In genomic region chr17:77155125-77155524, GRCh38 we compare ENCODE assay signal across 1 cellular context.
TF ChIP-seq lines count a peak whose summit lies in the region.

No MANE protein-coding gene starts in this region.

TF ChIP-seq in WTC11, 78 proteins besides CTCF, POLR2A, EP300 and RAD21 (continued from another document):
- TF ChIP-seq, protein P1, sequence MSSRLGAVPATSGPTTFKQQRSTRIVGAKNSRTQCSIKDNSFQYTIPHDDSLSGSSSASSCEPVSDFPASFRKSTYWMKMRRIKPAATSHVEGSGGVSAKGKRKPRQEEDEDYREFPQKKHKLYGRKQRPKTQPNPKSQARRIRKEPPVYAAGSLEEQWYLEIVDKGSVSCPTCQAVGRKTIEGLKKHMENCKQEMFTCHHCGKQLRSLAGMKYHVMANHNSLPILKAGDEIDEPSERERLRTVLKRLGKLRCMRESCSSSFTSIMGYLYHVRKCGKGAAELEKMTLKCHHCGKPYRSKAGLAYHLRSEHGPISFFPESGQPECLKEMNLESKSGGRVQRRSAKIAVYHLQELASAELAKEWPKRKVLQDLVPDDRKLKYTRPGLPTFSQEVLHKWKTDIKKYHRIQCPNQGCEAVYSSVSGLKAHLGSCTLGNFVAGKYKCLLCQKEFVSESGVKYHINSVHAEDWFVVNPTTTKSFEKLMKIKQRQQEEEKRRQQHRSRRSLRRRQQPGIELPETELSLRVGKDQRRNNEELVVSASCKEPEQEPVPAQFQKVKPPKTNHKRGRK (CRISPR knock-in tag; IDR thresholded peaks at IDR 0.05; ENCODE audit: borderline replicate concordance), result no peak
- TF ChIP-seq TCF7 (CRISPR knock-in tag; IDR thresholded peaks at IDR 0.05; ENCODE audit: low read depth) (no peak), ZNF423 (CRISPR knock-in tag; IDR thresholded peaks at IDR 0.05) (no peak), GTF2I (CRISPR knock-in tag; conservative IDR thresholded peaks at IDR 0.05) (no peak), CREB1 (CRISPR knock-in tag; IDR thresholded peaks at IDR 0.05) (no peak), ZNF219 (CRISPR knock-in tag; IDR thresholded peaks at IDR 0.05; ENCODE audit: borderline replicate concordance) (no peak), RELA (CRISPR knock-in tag; IDR thresholded peaks at IDR 0.05; ENCODE audit: borderline replicate concordance) (no peak), ZNF232 (CRISPR knock-in tag; IDR thresholded peaks at IDR 0.05) (no peak), STAT6 (CRISPR knock-in tag; conservative IDR thresholded peaks at IDR 0.05; ENCODE audit: low read depth) (no peak), ZNF317 (CRISPR knock-in tag; IDR thresholded peaks at IDR 0.05; ENCODE audit: borderline replicate concordance, low read depth) (no peak), ZSCAN18 (CRISPR knock-in tag; IDR thresholded peaks at IDR 0.05) (no peak), RORB (CRISPR knock-in tag; IDR thresholded peaks at IDR 0.05) (no peak), ESRRA (CRISPR knock-in tag; IDR thresholded peaks at IDR 0.05; ENCODE audit: borderline replicate concordance) (no peak)
- TF ChIP-seq, protein P2, sequence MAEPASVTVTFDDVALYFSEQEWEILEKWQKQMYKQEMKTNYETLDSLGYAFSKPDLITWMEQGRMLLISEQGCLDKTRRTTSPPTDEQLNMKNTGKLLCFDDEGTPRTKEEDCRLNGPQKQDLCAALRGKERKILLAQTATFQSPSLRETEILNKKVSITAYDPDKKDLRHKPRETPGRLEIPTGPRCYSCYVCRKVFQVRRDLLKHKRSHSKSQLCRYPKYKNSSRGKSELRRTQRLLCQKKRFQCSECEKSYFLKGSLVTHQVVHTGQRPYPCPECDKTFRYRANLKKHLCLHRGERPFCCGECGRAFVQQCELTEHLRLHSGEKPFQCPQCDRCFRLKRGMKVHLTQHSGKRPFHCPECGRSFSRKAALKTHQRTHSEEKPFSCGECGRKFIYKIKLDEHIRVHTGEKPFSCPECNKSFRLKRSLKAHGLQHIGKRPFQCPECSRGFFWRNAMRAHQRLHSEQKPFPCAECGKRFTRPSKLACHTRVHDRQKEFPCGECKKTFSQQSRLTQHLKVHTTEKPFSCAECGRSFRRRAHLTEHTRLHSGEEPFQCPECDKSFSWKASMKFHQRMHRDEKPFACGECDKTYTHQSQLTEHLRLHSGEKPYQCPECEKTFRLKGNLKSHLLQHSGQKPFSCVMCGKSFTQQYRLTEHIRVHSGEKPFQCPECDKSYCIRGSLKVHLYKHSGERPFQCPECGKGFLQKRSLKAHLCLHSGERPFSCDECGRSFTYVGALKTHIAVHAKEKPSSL (CRISPR knock-in tag; conservative IDR thresholded peaks at IDR 0.05), result no peak
